14 cellular contexts compared by ENCODE assay signal in genomic region chr5:77232545-77232944, GRCh38. TPM values are rescaled to one million over a fixed set of nuclear protein-coding genes. Genes with fewer than 3 reads are reported as not detected.
A peak's percentile ranks its signal among the peaks of the same experiment; 100 is the strongest.
DNase-seq lines count a peak whose midpoint lies in the region; ATAC-seq, FAIRE-seq and TF ChIP-seq lines count a peak whose summit lies in the region.
"Had no signal": no experiment of that assay in that cellular context is flagged by ENCODE, and none has a peak within 500 bp of the region (broad histone marks: within the 10 kb centered on the region; RNA-seq: fewer than 3 reads in every experiment).

No MANE protein-coding gene starts in this region.

- H3K27me3 ChIP-seq in GM23248 (replicated peaks; ENCODE audit: insufficient read depth), result peaks cover 17% of the 10 kb centered on the region; the same call in 1 of the 2 replicates
- peaks cover 0 to 14% of the 10 kb centered on the region in 2 experiments; a peak in 3 of 5 replicates for H3K27me3 ChIP-seq in K562 (ENCODE audit: control insufficient read depth in 2 of 2, insufficient read depth in 2 of 2, low read length in 2 of 2)

- no peaks in the 10 kb centered on the region for H3K36me3 Mint-ChIP-seq in CD14-positive monocyte
- H3K36me3 Mint-ChIP-seq: CD4-positive, CD25-positive, alpha-beta regulatory T cell had no signal

- TF ChIP-seq POLR2A in K562 (conservative IDR thresholded peaks at IDR 0.05), result no peak

- H3K36me3 ChIP-seq in GM23248 (ENCODE audit: low read depth), result no peaks in the 10 kb centered on the region
- no peaks in the 10 kb centered on the region for H3K36me3 ChIP-seq in K562 (ENCODE audit: control insufficient read depth, insufficient read depth, low read length)

- no peaks in the 10 kb centered on the region for H3K9me2 ChIP-seq in GM23248 (ENCODE audit: insufficient read depth)

- H3K9ac ChIP-seq in GM23248, result no peak overlapping the region
- no peak overlapping the region for H3K9ac ChIP-seq in K562 (ENCODE audit: insufficient read depth in 1 of 2, low read depth in 2 of 2, low read length in 2 of 2)

- H3K4me3 Mint-ChIP-seq in CD14-positive monocyte, result no peak overlapping the region
- H3K4me3 Mint-ChIP-seq: CD4-positive, CD25-positive, alpha-beta regulatory T cell; H9 had no signal

- POLR2A ChIA-PET in K562 (lab: Yijun Ruan, JAX) (no interaction called here), RWPE1 (lab: Yijun Ruan, JAX; ENCODE audit: low non-redundant PET) (no interaction called here)

- H3K9me3 Mint-ChIP-seq in CD14-positive monocyte, result peaks cover 0 to 3% (median 0%) of the 10 kb centered on the region in 7 donors
- H3K9me3 Mint-ChIP-seq: H9 had no signal

- no peaks in the 10 kb centered on the region for H3K4me1 ChIP-seq in GM23248 (ENCODE audit: insufficient read depth)
- H3K4me1 ChIP-seq in K562 (replicated peaks in 1 of 2; ENCODE audit: control insufficient read depth in 2 of 2, insufficient read depth in 2 of 2, low read length in 2 of 2), result no peaks in the 10 kb centered on the region

- no peak for TF ChIP-seq RAD21 in K562 (CRISPR knock-in tag; conservative IDR thresholded peaks at IDR 0.05 in 1 of 2, IDR thresholded peaks at IDR 0.05 in 1 of 2)

- H3K27ac ChIP-seq in GM23248 (no peak overlapping the region), K562 (ENCODE audit: extremely low read depth, low read depth, low read length) (no peak overlapping the region), RWPE1 (no peak overlapping the region)

- H2AFZ ChIP-seq in GM23248, result no peak overlapping the region
- H2AFZ ChIP-seq in K562 (ENCODE audit: low read depth, low read length), result no peak overlapping the region

- TF ChIP-seq EP300 in K562 (IDR thresholded peaks at IDR 0.05; ENCODE audit: low read length), result no peak

- no peak overlapping the region for H3K4me3 ChIP-seq in GM23248
- no peak overlapping the region for H3K4me3 ChIP-seq in K562

- no TSS peak for BruUV-seq in K562 (replicated peaks; lab: Mats Ljungman, UMichigan)

- no peaks in the 10 kb centered on the region for H4K20me1 ChIP-seq in GM23248 (ENCODE audit: insufficient read depth)
- H4K20me1 ChIP-seq in K562 (replicated peaks; ENCODE audit: control insufficient read depth, insufficient read depth, low read length), result 0 out of 2 replicates have a peak, but pooled peaks cover 4% of the 10 kb centered on the region

- ATAC-seq in K562 (no peak), GM18517 (IDR thresholded peaks at IDR 0.05; ENCODE audit: unreplicated experiment) (no peak)

- 84 to 85% methylated on average over 4 of the region's 4 CpGs for WGBS in GM23248 (ENCODE audit: low coverage in 1 of 2, low lambda C conversion rate in 2 of 2, missing lambda C conversion rate in 2 of 2), 2 experiments
- 0% methylated on average over 4 of the region's 4 CpGs for WGBS in K562 (ENCODE audit: insufficient coverage, low coverage, missing lambda C conversion rate)

- in situ Hi-C loops in GM23248 (cut with MboI) (no loop called here), K562 (cut with MboI) (no loop called here)

- H3K27ac Mint-ChIP-seq in CD14-positive monocyte, result peak overlapping the region; percentile 21 to 94 (median 83)
- H3K27ac Mint-ChIP-seq: CD4-positive, CD25-positive, alpha-beta regulatory T cell; H9 had no signal

- H3K4me2 ChIP-seq in GM23248 (ENCODE audit: unreplicated experiment) (no peak overlapping the region), K562 (ENCODE audit: insufficient read depth, low read length) (no peak overlapping the region)

- H3K79me2 ChIP-seq in GM23248 (ENCODE audit: insufficient read depth) (no peaks in the 10 kb centered on the region), K562 (ENCODE audit: control insufficient read depth, insufficient read depth, low read length) (no peaks in the 10 kb centered on the region)

- CTCF ChIA-PET in K562 (lab: Yijun Ruan, JAX; ENCODE audit: low intra/inter-chr PET ratio) (no interaction called here), RWPE1 (lab: Yijun Ruan, JAX) (interaction anchor here (0.6 to 1.2 kb wide), 2 partner anchors 23 to 1650 kb away, joined by 3 read pairs; no protein-coding TSS in a partner anchor)

- peaks cover 41% of the 10 kb centered on the region for H3K4me1 Mint-ChIP-seq in CD14-positive monocyte
- H3K4me1 Mint-ChIP-seq: CD4-positive, CD25-positive, alpha-beta regulatory T cell had no signal

- TF ChIP-seq CTCF in CD14-positive monocyte (IDR thresholded peaks at IDR 0.05) (no peak), K562 (IDR thresholded peaks at IDR 0.05 in 2 of 3, conservative IDR thresholded peaks at IDR 0.05 in 1 of 3; ENCODE audit: insufficient read depth in 2 of 3, low read depth in 1 of 3, low read length in 3 of 3) (no peak), RWPE1 (conservative IDR thresholded peaks at IDR 0.05; ENCODE audit: low read depth) (no peak)

- peaks cover 0 to 2% (median 0%) of the 10 kb centered on the region in 3 donors for H3K27me3 Mint-ChIP-seq in CD14-positive monocyte (ENCODE audit: low read depth in 3 of 3)
- H3K27me3 Mint-ChIP-seq: CD4-positive, CD25-positive, alpha-beta regulatory T cell had no signal

- no peaks in the 10 kb centered on the region for H3K9me1 ChIP-seq in K562 (ENCODE audit: control insufficient read depth, insufficient read depth, low read length)

- FAIRE-seq in K562 (lab: Jason Lieb, UNC), result no peak
- FAIRE-seq: A204.1, GM18507 had no signal

- H3K9me3 ChIP-seq in GM23248 (ENCODE audit: low read depth) (no peaks in the 10 kb centered on the region), K562 (replicated peaks; ENCODE audit: control insufficient read depth, insufficient read depth, low read depth, low read length) (no peaks in the 10 kb centered on the region)

- intact Hi-C loops in CD14-positive monocyte (cut with micrococcal nuclease), result loop anchor here in 1 of 2 donors (1.0 kb wide), 1 partner anchor 27 kb away; no protein-coding TSS in a partner anchor
- intact Hi-C loops in K562 (cut with micrococcal nuclease), result no loop called here

- no peaks in the 10 kb centered on the region for H3F3A ChIP-seq in GM23248 (ENCODE audit: insufficient read depth)

- DNase-seq in CD14-positive monocyte (ENCODE audit: low spot score) (no peak), GM23248 (peak; percentile 22), K562 (ENCODE audit: extremely low read depth in 1 of 4, low spot score in 3 of 4) (no peak), stromal cell of bone marrow (ENCODE audit: low read depth) (peak; percentile 12), RWPE1 (ENCODE audit: low spot score) (no peak), HuH-7 (ENCODE audit: low spot score) (no peak)
- DNase-seq: CD4-positive, CD25-positive, alpha-beta regulatory T cell; DMS53; GOT3; H9; IMR-90 had no signal

TF ChIP-seq in K562, 482 proteins besides CTCF, POLR2A, EP300 and RAD21:
- TF ChIP-seq STAG1 (CRISPR knock-in tag; IDR thresholded peaks at IDR 0.05; ENCODE audit: borderline replicate concordance) (no peak), RFX1 (IDR thresholded peaks at IDR 0.05) (peak; percentile 72), ZBTB17 (CRISPR knock-in tag; IDR thresholded peaks at IDR 0.05) (no peak), GTF2A2 (tag; IDR thresholded peaks at IDR 0.05) (no peak), ZNF75A (CRISPR knock-in tag; IDR thresholded peaks at IDR 0.05) (no peak), SRSF3 (IDR thresholded peaks at IDR 0.05; ENCODE audit: insufficient read depth, low read length) (no peak)
- TF ChIP-seq, protein P1, sequence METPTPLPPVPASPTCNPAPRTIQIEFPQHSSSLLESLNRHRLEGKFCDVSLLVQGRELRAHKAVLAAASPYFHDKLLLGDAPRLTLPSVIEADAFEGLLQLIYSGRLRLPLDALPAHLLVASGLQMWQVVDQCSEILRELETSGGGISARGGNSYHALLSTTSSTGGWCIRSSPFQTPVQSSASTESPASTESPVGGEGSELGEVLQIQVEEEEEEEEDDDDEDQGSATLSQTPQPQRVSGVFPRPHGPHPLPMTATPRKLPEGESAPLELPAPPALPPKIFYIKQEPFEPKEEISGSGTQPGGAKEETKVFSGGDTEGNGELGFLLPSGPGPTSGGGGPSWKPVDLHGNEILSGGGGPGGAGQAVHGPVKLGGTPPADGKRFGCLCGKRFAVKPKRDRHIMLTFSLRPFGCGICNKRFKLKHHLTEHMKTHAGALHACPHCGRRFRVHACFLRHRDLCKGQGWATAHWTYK (CRISPR knock-in tag; IDR thresholded peaks at IDR 0.05), result no peak

RNA-seq across cellular contexts. Expression of gene PDE8B, which starts 22.1 kb away (rescaled TPM):
- polyA plus RNA-seq in CD14-positive monocyte (under 1 TPM; 0.11 to 0.29 TPM), GM23248 (2016; fragmentation: Nextera tagmentation; extraction: Ambion mirVana) (0.33 and 0.40 TPM in 2 replicates), K562 (2011; rRNA removed) (not detected in 2 replicates), K562 (2014; fragmentation: Illumina TruSeq; extraction: Trizol) (not detected in 2 replicates), K562 (2014; fragmentation: Nextera tagmentation; extraction: Ambion mirVana) (under 1 TPM; 0.15 to 0.28 TPM), K562 (2014; rRNA removed) (not detected in 2 replicates)
- not detected in 2 replicates for total RNA-seq in GM23248 (2014; rRNA removed; shearing (Covaris generic))
- 0.09 TPM in 1 of 2 replicates, not detected in the other for total RNA-seq in K562 (2011; cell fraction: chromatin; rRNA removed; ENCODE audit: low replicate concordance)
- not detected in 2 replicates for total RNA-seq in K562 (2011; cell fraction: nucleolus; rRNA removed)
- not detected in 2 replicates for total RNA-seq in K562 (2011; cell fraction: nucleoplasm; rRNA removed)
- total RNA-seq in K562 (2014; rRNA removed) (not detected in 2 replicates), K562 (2014; rRNA removed; fragmentation: Illumina TruSeq; extraction: Trizol) (not detected in 2 replicates), K562 (2015; rRNA removed; fragmentation: Illumina TruSeq; extraction: Trizol) (not detected in 2 replicates), K562 (2021) (not detected in 2 replicates)
- not detected in 2 replicates for polyA plus RNA-seq in K562 (2011; cell fraction: cytosol; rRNA removed)
- not detected in 2 replicates for polyA plus RNA-seq in K562 (2011; cell fraction: nucleus; rRNA removed)
- polyA plus RNA-seq in K562 (2012), result 0.26 and 0.43 TPM in 2 replicates
- not detected in 2 replicates for polyA minus RNA-seq in K562 (2011; rRNA and poly(A)+ RNA removed)
- polyA minus RNA-seq in K562 (2011; cell fraction: cytosol; rRNA and poly(A)+ RNA removed), result 0.55 and 1.0 TPM in 2 replicates
- 0.13 TPM in 1 of 2 replicates, not detected in the other for polyA minus RNA-seq in K562 (2011; cell fraction: nucleus; rRNA and poly(A)+ RNA removed)
- total RNA-seq: CD4-positive, CD25-positive, alpha-beta regulatory T cell had no signal

Comparison
In these comparisons a context has a peak if more than half of its experiments do, and no peak if none do; other contexts are left out.
1. DNase-seq: peak in GM23248 (single experiment) and stromal cell of bone marrow (single experiment); none in CD14-positive monocyte (single experiment), K562 (0 of 4), RWPE1 (single experiment) and HuH-7 (single experiment).